ENCODE assay signal across 11 cellular contexts in genomic region chr10:103449208-103450144, GRCh38. TPM values are rescaled to one million over a fixed set of nuclear protein-coding genes. Genes with fewer than 3 reads are reported as not detected.
A peak's percentile ranks its signal among the peaks of the same experiment; 100 is the strongest.
DNase-seq lines count a peak whose midpoint lies in the region; ATAC-seq, FAIRE-seq and TF ChIP-seq lines count a peak whose summit lies in the region.
"Had no signal": no experiment of that assay in that cellular context is flagged by ENCODE, and none has a peak within 500 bp of the region (broad histone marks: within the 10 kb centered on the region; RNA-seq: fewer than 3 reads in every experiment).

No MANE protein-coding gene starts in this region.

- H3K36me3 ChIP-seq in adrenal gland (replicated peaks in 1 of 2) = peaks cover 0 to 56% of the 10 kb centered on the region in 2 donors
- H3K36me3 ChIP-seq in thoracic aorta = peaks cover 30% of the 10 kb centered on the region

- no peaks in the 10 kb centered on the region for H3K23me2 ChIP-seq in H9 (ENCODE audit: insufficient read length, low read depth, low read length, poor library complexity, severe bottlenecking)

- no peak overlapping the region for H3K9ac ChIP-seq in H9 (ENCODE audit: extremely low read depth, insufficient read length, low read length)

- FAIRE-seq in urothelium cell line (lab: Jason Lieb, UNC) = no peak

- H3K79me2 ChIP-seq in H9 (ENCODE audit: insufficient read depth, low read length) = no peaks in the 10 kb centered on the region

- H3K27me3 Mint-ChIP-seq in activated T-cell treated with anti-CD3 and anti-CD28 coated beads, Interleukin-2, amount 50 U/mL, for 24 hours = no peaks in the 10 kb centered on the region
- no peaks in the 10 kb centered on the region for H3K27me3 Mint-ChIP-seq in memory B cell
- H3K27me3 Mint-ChIP-seq in H9 (ENCODE audit: low read depth) = no peaks in the 10 kb centered on the region

- no peak overlapping the region for H4K8ac ChIP-seq in H9 (replicated peaks; ENCODE audit: insufficient read length, low read depth, low read length)

- H3K4me1 ChIP-seq in adrenal gland (replicated peaks in 1 of 2) = peaks cover 33 to 71% of the 10 kb centered on the region in 2 donors
- H3K4me1 ChIP-seq in thoracic aorta (ENCODE audit: control insufficient read depth in 1 of 2, low read depth in 2 of 2) = peaks cover 59 to 68% of the 10 kb centered on the region in 2 donors
- no peaks in the 10 kb centered on the region for H3K4me1 ChIP-seq in H9 (ENCODE audit: insufficient read depth, low read length)

- ATAC-seq in memory B cell (ENCODE audit: low read depth) = no peak
- no peak for ATAC-seq in thoracic aorta (ENCODE audit: insufficient number of reproducible peaks, low FRiP score, low read depth)
- ATAC-seq in GM18867 (IDR thresholded peaks at IDR 0.05; ENCODE audit: unreplicated experiment) = no peak
- ATAC-seq: WTC11 had no signal

- no peak overlapping the region for H3K4me2 ChIP-seq in H9 (ENCODE audit: insufficient read depth, insufficient read length, low read length)

- H3K18ac ChIP-seq in H9 (ENCODE audit: insufficient read length, low read depth, low read length) = no peak overlapping the region

- no peak overlapping the region for H2AK5ac ChIP-seq in H9 (ENCODE audit: insufficient read length, low read length)

- H2BK20ac ChIP-seq in H9 (ENCODE audit: low read depth, low read length, poor library complexity, severe bottlenecking) = no peak overlapping the region

- no peaks in the 10 kb centered on the region for H4K20me1 ChIP-seq in H9 (ENCODE audit: control insufficient read depth, insufficient read depth, insufficient read length)

- TF ChIP-seq POLR2A in adrenal gland (IDR thresholded peaks at IDR 0.05) = no peak

- H4K91ac ChIP-seq in H9 (ENCODE audit: insufficient read length, low read depth, low read length) = no peak overlapping the region

- WGBS in adrenal gland, 4 donors = 84 to 89% (median 87%) methylated on average over 24 to 34 of the region's 34 CpGs
- WGBS in H9 (ENCODE audit: extremely low coverage, insufficient read length, low lambda C conversion rate) = no CpG with 5 or more reads among the region's 34 CpGs

- no peak overlapping the region for H2BK15ac ChIP-seq in H9 (ENCODE audit: low read depth, low read length)

- intact Hi-C loops in adrenal gland (cut with DNase I) = no loop called here

- H2BK5ac ChIP-seq in H9 (ENCODE audit: insufficient read length, low read length) = no peak overlapping the region

- H3K9me3 Mint-ChIP-seq in activated T-cell treated with anti-CD3 and anti-CD28 coated beads, Interleukin-2, amount 50 U/mL, for 24 hours = no peaks in the 10 kb centered on the region
- no peaks in the 10 kb centered on the region for H3K9me3 Mint-ChIP-seq in memory B cell
- no peaks in the 10 kb centered on the region for H3K9me3 Mint-ChIP-seq in H9
- H3K9me3 Mint-ChIP-seq: WTC11 had no signal

- peaks cover 59% of the 10 kb centered on the region for H3K4me1 Mint-ChIP-seq in activated T-cell treated with anti-CD3 and anti-CD28 coated beads, Interleukin-2, amount 50 U/mL, for 24 hours (ENCODE audit: low read depth)
- H3K4me1 Mint-ChIP-seq in memory B cell = peaks cover 36% of the 10 kb centered on the region
- peaks cover 4 to 11% of the 10 kb centered on the region in 2 experiments; a peak in 3 of 4 replicates for H3K4me1 Mint-ChIP-seq in H9

- no peak overlapping the region for H3K4me3 Mint-ChIP-seq in activated T-cell treated with anti-CD3 and anti-CD28 coated beads, Interleukin-2, amount 50 U/mL, for 24 hours
- H3K4me3 Mint-ChIP-seq in memory B cell (peak overlapping the region; percentile 69), H9 (no peak overlapping the region; a peak in 1 of 5 replicates)
- H3K4me3 Mint-ChIP-seq: WTC11 had no signal

- H4K5ac ChIP-seq in H9 (ENCODE audit: insufficient read length, low read depth, low read length) = no peak overlapping the region

- no peak overlapping the region for H2AFZ ChIP-seq in H9 (ENCODE audit: low read length)

- no peak for TF ChIP-seq CTCF in adrenal gland (IDR thresholded peaks at IDR 0.05)
- TF ChIP-seq CTCF in thoracic aorta (IDR thresholded peaks at IDR 0.05) = no peak
- TF ChIP-seq CTCF in H9 (conservative IDR thresholded peaks at IDR 0.05) = no peak

- H3K14ac ChIP-seq in H9 (ENCODE audit: insufficient read depth, low read length) = no peak overlapping the region

- no peak overlapping the region for H3T11ph ChIP-seq in H9 (ENCODE audit: low read length)

- H3K23ac ChIP-seq in H9 (ENCODE audit: insufficient read length, low read depth, low read length) = no peak overlapping the region

- peak overlapping the region in 1 of 4 donors; percentile 7 for H3K4me3 ChIP-seq in adrenal gland
- H3K4me3 ChIP-seq in thoracic aorta = peak overlapping the region; percentile 91
- H3K4me3 ChIP-seq: cardiac muscle cell had no signal

- no peak overlapping the region for H2BK120ac ChIP-seq in H9 (ENCODE audit: low read depth, low read length, poor library complexity, severe bottlenecking)

- H3K9me3 ChIP-seq in adrenal gland (replicated peaks in 1 of 3) (no peaks in the 10 kb centered on the region), thoracic aorta (no peaks in the 10 kb centered on the region), H9 (ENCODE audit: control insufficient read depth, low read depth, low read length) (no peaks in the 10 kb centered on the region)

- no peak overlapping the region for H3K56ac ChIP-seq in H9 (ENCODE audit: insufficient read length, low read depth, low read length)

- H3K27ac ChIP-seq in adrenal gland (peak overlapping the region in 3 of 5 donors; percentile 18 to 96 (median 92)), thoracic aorta (peak overlapping the region; percentile 93 to 96), H9 (ENCODE audit: insufficient read length, low read depth, low read length) (no peak overlapping the region)
- H3K27ac ChIP-seq: cardiac muscle cell had no signal

- H2BK12ac ChIP-seq in H9 (ENCODE audit: insufficient read length, low read depth, low read length) = no peak overlapping the region

- H3K27me3 ChIP-seq in adrenal gland (no peaks in the 10 kb centered on the region), thoracic aorta (replicated peaks; ENCODE audit: insufficient read depth) (no peaks in the 10 kb centered on the region), H9 (ENCODE audit: insufficient read depth, low read length) (no peaks in the 10 kb centered on the region)
- H3K27me3 ChIP-seq: cardiac muscle cell had no signal

- H3K27ac Mint-ChIP-seq in activated T-cell treated with anti-CD3 and anti-CD28 coated beads, Interleukin-2, amount 50 U/mL, for 24 hours = peak overlapping the region; percentile 76
- H3K27ac Mint-ChIP-seq in memory B cell (peak overlapping the region; percentile 74), H9 (no peak overlapping the region; a peak in 1 of 7 replicates)

- H3K36me3 Mint-ChIP-seq in activated T-cell treated with anti-CD3 and anti-CD28 coated beads, Interleukin-2, amount 50 U/mL, for 24 hours (ENCODE audit: low read depth) = peaks cover 64% of the 10 kb centered on the region
- peaks cover 20% of the 10 kb centered on the region for H3K36me3 Mint-ChIP-seq in memory B cell
- peaks cover 17 to 46% (median 40%) of the 10 kb centered on the region in 3 experiments for H3K36me3 Mint-ChIP-seq in H9 (ENCODE audit: insufficient read depth in 1 of 3, low read depth in 3 of 3)

- DNase-seq in activated T-cell treated with anti-CD3 and anti-CD28 coated beads, Interleukin-2, amount 50 U/mL, for 24 hours = no peak
- no peak for DNase-seq in activated T-cell treated with anti-CD3 and anti-CD28 coated beads, Interleukin-2, amount 50 U/mL, for 48 hours
- no peak for DNase-seq in adrenal gland
- DNase-seq in memory B cell (ENCODE audit: low spot score in 2 of 2) = no peak
- DNase-seq in thoracic aorta (ENCODE audit: low spot score) = no peak
- DNase-seq in H9 = no peak
- no peak for DNase-seq in urothelium cell line (ENCODE audit: low spot score)

- no peaks in the 10 kb centered on the region for H3K79me1 ChIP-seq in H9 (ENCODE audit: insufficient read depth, low read depth, low read length, poor library complexity, severe bottlenecking)

- H3K4ac ChIP-seq in H9 (ENCODE audit: low read depth, low read length) = no peak overlapping the region

RNA-seq across cellular contexts. Expression of gene CALHM2, which starts 2.7 kb away (rescaled TPM):
- 10 to 100 TPM; 16.6 to 56.8 (median 40.8) TPM for total RNA-seq in adrenal gland
- polyA plus RNA-seq in adrenal gland = 10 to 100 TPM in 2 of 3 donors, 1 to 10 TPM in 1; 9.6 to 33.1 (median 25.3) TPM
- 100 to 1,000 TPM in 1 of 2 donors, 10 to 100 TPM in 1; 98.4 to 113 TPM for total RNA-seq in thoracic aorta
- total RNA-seq in H9 (2021) = not detected in 2 replicates

RNA-seq across cellular contexts. Expression of gene CALHM1, which starts 9.2 kb away (rescaled TPM):
- total RNA-seq in adrenal gland = not detected
- not detected for polyA plus RNA-seq in adrenal gland
- total RNA-seq in thoracic aorta = not detected
- total RNA-seq in H9 (2021) = 0.07 and 0.13 TPM in 2 replicates
- total RNA-seq: cardiac muscle cell had no signal
- polyA plus RNA-seq: AG04450, cardiac muscle cell had no signal

RNA-seq across cellular contexts. Expression of gene CALHM3, which starts 29.6 kb away (rescaled TPM):
- total RNA-seq in adrenal gland (not detected), thoracic aorta (not detected), H9 (2021) (not detected in 2 replicates)
- polyA plus RNA-seq in adrenal gland = under 1 TPM in 1 of 3 donors, not detected in 2; 0.03 TPM
- total RNA-seq: cardiac muscle cell had no signal
- polyA plus RNA-seq: AG04450, cardiac muscle cell had no signal

RNA-seq across cellular contexts. Expression of gene NEURL1, which starts 44.0 kb away (rescaled TPM):
- total RNA-seq in adrenal gland = 1 to 10 TPM in 3 of 8 donors, under 1 TPM in 2, not detected in 3; 0.18 to 7.7 (median 3.2) TPM
- 10 to 100 TPM in 1 of 3 donors, 1 to 10 TPM in 2; 1.0 to 12.5 (median 2.3) TPM for polyA plus RNA-seq in adrenal gland
- total RNA-seq in thoracic aorta = under 1 TPM in 1 of 2 donors, not detected in 1; 0.28 TPM
- total RNA-seq in H9 (2021) = 0.92 and 1.2 TPM in 2 replicates

RNA-seq across cellular contexts. Expression of gene PDCD11, which starts 53.0 kb away (rescaled TPM):
- 10 to 100 TPM; 13.6 to 29.6 (median 21.0) TPM for total RNA-seq in adrenal gland
- 10 to 100 TPM; 20.4 to 39.7 (median 21.4) TPM for polyA plus RNA-seq in adrenal gland
- 10 to 100 TPM; 10.7 to 23.0 TPM for total RNA-seq in thoracic aorta
- 86.3 and 99.5 TPM in 2 replicates for total RNA-seq in H9 (2021)

Comparison
In these comparisons a context has a peak if more than half of its experiments do, and no peak if none do; other contexts are left out.
1. H3K27ac Mint-ChIP-seq: peak in activated T-cell treated with anti-CD3 and anti-CD28 coated beads, Interleukin-2, amount 50 U/mL, for 24 hours (single experiment) and memory B cell (single experiment); none in H9 (0 of 3).
2. RNA of gene CALHM2, which starts 2.7 kb away (total RNA-seq): 98.4 to 113 TPM in thoracic aorta and 16.6 to 56.8 TPM in adrenal gland; not detected in H9; every median in the first group is over 10 times any median in the second.